In the genomic region with DNA sequence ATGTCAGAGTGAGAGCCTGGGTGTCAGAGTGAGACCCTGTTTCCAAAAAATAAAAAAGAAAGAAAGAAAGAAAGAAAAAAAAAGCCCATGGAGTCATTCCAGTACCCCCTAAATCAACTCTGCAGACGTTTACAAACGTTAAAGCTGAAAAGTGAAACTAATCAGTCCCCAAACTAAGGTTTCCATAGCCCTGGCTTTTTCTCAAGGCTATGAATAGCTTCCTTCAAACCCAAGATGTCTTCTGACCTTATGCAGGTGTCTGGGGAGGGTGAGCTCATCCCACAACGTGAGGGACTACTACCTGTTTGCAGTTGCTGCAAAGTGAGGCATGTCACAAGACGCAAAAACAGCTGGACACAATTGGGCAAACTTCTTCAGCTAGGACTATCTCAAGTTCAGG, we compare ENCODE assay signal across 10 cellular contexts.
DNase-seq lines count a peak whose midpoint lies in the region; ATAC-seq, FAIRE-seq and TF ChIP-seq lines count a peak whose summit lies in the region.
"Had no signal": no experiment of that assay in that cellular context is flagged by ENCODE, and none has a peak within 500 bp of the region (broad histone marks: within the 10 kb centered on the region; RNA-seq: fewer than 3 reads in every experiment).

No MANE protein-coding gene starts in this region.

- peaks cover 6% of the 10 kb centered on the region for H3F3A ChIP-seq in OCI-LY1 (ENCODE audit: insufficient read depth, low read length)

- no peaks in the 10 kb centered on the region for H3K9me3 Mint-ChIP-seq in activated naive CD4-positive, alpha-beta T cell treated with anti-CD3 and anti-CD28 coated beads, Interleukin-2, amount 10 ng/mL, durations not matched to agents 7 days and 5 days

- no peaks in the 10 kb centered on the region for H3K27me3 ChIP-seq in OCI-LY1 (ENCODE audit: insufficient read depth, low read length)
- H3K27me3 ChIP-seq in heart left ventricle: no peaks in the 10 kb centered on the region
- H3K27me3 ChIP-seq: sigmoid colon had no signal

- TF ChIP-seq CTCF in OCI-LY1 (IDR thresholded peaks at IDR 0.05; ENCODE audit: low read length) (no peak), heart left ventricle (IDR thresholded peaks at IDR 0.05) (no peak)

- H2AFZ ChIP-seq in OCI-LY1 (ENCODE audit: low read length): no peak overlapping the region

- H3K27me3 Mint-ChIP-seq in activated naive CD4-positive, alpha-beta T cell treated with anti-CD3 and anti-CD28 coated beads, Interleukin-2, amount 10 ng/mL, durations not matched to agents 7 days and 5 days: no peaks in the 10 kb centered on the region

- intact Hi-C loops in heart left ventricle (cut with DNase I): loop anchor here in 1 of 10 donors (5.0 kb wide), 1 partner anchor 144 kb away; a partner anchor contains a TSS

- no peak for FAIRE-seq in H54 (lab: Jason Lieb, UNC)

- H3K27ac Mint-ChIP-seq in activated naive CD4-positive, alpha-beta T cell treated with anti-CD3 and anti-CD28 coated beads, Interleukin-2, amount 10 ng/mL, durations not matched to agents 7 days and 5 days: peak overlapping the region; percentile 69

- H3K4me3 Mint-ChIP-seq in activated naive CD4-positive, alpha-beta T cell treated with anti-CD3 and anti-CD28 coated beads, Interleukin-2, amount 10 ng/mL, durations not matched to agents 7 days and 5 days: no peak overlapping the region

- peaks cover 58% of the 10 kb centered on the region for H3K36me3 Mint-ChIP-seq in activated naive CD4-positive, alpha-beta T cell treated with anti-CD3 and anti-CD28 coated beads, Interleukin-2, amount 10 ng/mL, durations not matched to agents 7 days and 5 days

- H3K4me1 ChIP-seq in OCI-LY1 (ENCODE audit: insufficient read depth, low read length, severe bottlenecking): peaks cover 77% of the 10 kb centered on the region
- H3K4me1 ChIP-seq in heart left ventricle: peaks cover 0 to 41% (median 0%) of the 10 kb centered on the region in 12 donors
- H3K4me1 ChIP-seq: sigmoid colon had no signal

- WGBS in heart left ventricle, 4 donors: 50 to 81% (median 73%) methylated on average over 4 of the region's 4 CpGs

- TF ChIP-seq POLR2A in heart left ventricle (IDR thresholded peaks at IDR 0.05): no peak
- no peak for TF ChIP-seq POLR2A in H54 (IDR thresholded peaks at IDR 0.05; ENCODE audit: low read depth, low read length)

- H3K27ac ChIP-seq in OCI-LY1 (ENCODE audit: low read depth, low read length, poor library complexity, severe bottlenecking): peak overlapping the region; percentile 100
- no peak overlapping the region for H3K27ac ChIP-seq in heart left ventricle
- H3K27ac ChIP-seq: sigmoid colon had no signal

- in situ Hi-C loops in ACHN (cut with HindIII; ENCODE audit: low pct_ligation_motif_present, low pct_unique_long_range_greater_than_20kb, low sequenced_read_pairs): no loop called here

- H3K79me2 ChIP-seq in OCI-LY1 (ENCODE audit: insufficient read depth, low read length): peaks cover 5% of the 10 kb centered on the region

- H3K9me3 ChIP-seq in OCI-LY1 (ENCODE audit: low read length): no peaks in the 10 kb centered on the region
- H3K9me3 ChIP-seq in heart left ventricle: no peaks in the 10 kb centered on the region
- H3K9me3 ChIP-seq: sigmoid colon had no signal

- no peak for DNase-seq in activated naive CD4-positive, alpha-beta T cell treated with anti-CD3 and anti-CD28 coated beads, Interleukin-2, amount 10 ng/mL, durations not matched to agents 7 days and 5 days
- no peak for DNase-seq in activated naive CD4-positive, alpha-beta T cell treated with Interleukin-2 at 50 U/mL for 16 hours
- DNase-seq in heart left ventricle: no peak
- no peak for DNase-seq in ACHN
- no peak for DNase-seq in H54 (ENCODE audit: insufficient read length, low spot score)
- DNase-seq in ureter (ENCODE audit: low spot score): no peak
- DNase-seq: sigmoid colon had no signal

- no peak overlapping the region; the same call in 1 of the 2 replicates for H3K9ac ChIP-seq in OCI-LY1 (ENCODE audit: low read length)

- H4K20me1 ChIP-seq in OCI-LY1 (ENCODE audit: insufficient read depth, low read length): no peaks in the 10 kb centered on the region

- CTCF ChIA-PET in activated naive CD4-positive, alpha-beta T cell treated with anti-CD3 and anti-CD28 coated beads, Interleukin-2, amount 10 ng/mL, durations not matched to agents 7 days and 5 days (lab: Charles Lee): interaction anchor here (1.3 to 3.2 kb wide), 2 partner anchors 25 to 142 kb away, joined by 3 to 8 read pairs; no protein-coding TSS in a partner anchor

- H3K9me2 ChIP-seq in OCI-LY1 (ENCODE audit: low read depth, low read length): no peaks in the 10 kb centered on the region

- H3K4me3 ChIP-seq in OCI-LY1 (ENCODE audit: low read depth, low read length, poor library complexity, severe bottlenecking) (no peak overlapping the region), heart left ventricle (no peak overlapping the region)
- H3K4me3 ChIP-seq: sigmoid colon had no signal

- H3K36me3 ChIP-seq in OCI-LY1 (ENCODE audit: insufficient read depth, low read length) (peaks cover 33% of the 10 kb centered on the region), heart left ventricle (no peaks in the 10 kb centered on the region)
- H3K36me3 ChIP-seq: sigmoid colon had no signal

- H3K4me2 ChIP-seq in OCI-LY1 (ENCODE audit: low read length): peak overlapping the region; percentile 6; the same call in 1 of the 2 replicates

- ATAC-seq in HG02642 (IDR thresholded peaks at IDR 0.05; ENCODE audit: poor library complexity, unreplicated experiment) (peak; percentile 62), heart left ventricle (no peak)
- ATAC-seq: Right ventricle myocardium inferior had no signal

- H3K4me1 Mint-ChIP-seq in activated naive CD4-positive, alpha-beta T cell treated with anti-CD3 and anti-CD28 coated beads, Interleukin-2, amount 10 ng/mL, durations not matched to agents 7 days and 5 days: peaks cover 85% of the 10 kb centered on the region
